21 cellular contexts compared by ENCODE assay signal in the genomic region with DNA sequence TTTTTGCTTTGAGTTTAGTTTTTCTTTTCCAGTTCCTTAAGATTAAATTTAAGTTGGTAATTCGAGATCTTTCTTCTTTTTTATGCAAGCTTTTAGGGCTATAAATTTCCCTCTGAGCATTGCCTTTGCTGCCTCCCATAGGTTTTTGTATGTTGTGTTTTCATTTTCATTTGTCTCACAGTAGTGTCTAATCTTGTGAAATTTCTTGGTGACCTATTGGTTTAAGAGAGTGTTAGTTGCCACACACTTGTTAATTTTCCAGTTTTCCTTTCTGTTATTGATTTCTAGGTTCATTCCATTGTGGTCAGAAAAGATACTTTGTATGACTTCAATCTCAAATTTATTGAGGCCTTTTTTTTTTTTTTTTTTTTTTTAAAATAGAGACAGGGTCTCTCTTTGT. TPM values are rescaled to one million over a fixed set of nuclear protein-coding genes. Genes with fewer than 3 reads are reported as not detected.
DNase-seq lines count a peak whose midpoint lies in the region; ATAC-seq and TF ChIP-seq lines count a peak whose summit lies in the region.
"Had no signal": no experiment of that assay in that cellular context is flagged by ENCODE, and none has a peak within 500 bp of the region (broad histone marks: within the 10 kb centered on the region; RNA-seq: fewer than 3 reads in every experiment).

No MANE protein-coding gene starts in this region.

- H3K36me3 Mint-ChIP-seq in activated T-cell treated with anti-CD3 and anti-CD28 coated beads, Interleukin-2, amount 50 U/mL, for 4 hours (ENCODE audit: insufficient read depth): peaks cover 26% of the 10 kb centered on the region
- H3K36me3 Mint-ChIP-seq in H9 (ENCODE audit: insufficient read depth in 1 of 3, low read depth in 3 of 3): peaks cover 10 to 17% (median 16%) of the 10 kb centered on the region in 3 experiments; a peak in 6 of 7 replicates
- H3K36me3 Mint-ChIP-seq in stimulated activated effector memory CD8-positive, alpha-beta T cell treated with anti-CD3 and anti-CD28 coated beads, Interleukin-12 subunit alpha, Interleukin-12 subunit beta, amount 100 ng/mL, for 72 hours: peaks cover 21% of the 10 kb centered on the region

- no peak overlapping the region for H4K91ac ChIP-seq in H9 (ENCODE audit: insufficient read length, low read depth, low read length)

- H3K4me1 ChIP-seq in H9 (ENCODE audit: insufficient read depth, low read length) (peaks cover 3% of the 10 kb centered on the region; the same call in 1 of the 2 replicates), adipocyte (ENCODE audit: control insufficient read depth, insufficient read depth, low read length) (peaks cover 43% of the 10 kb centered on the region), Peyer's patch (peaks cover 0 to 7% (median 2%) of the 10 kb centered on the region in 4 donors)
- H3K4me1 ChIP-seq: testis had no signal

- H3K79me1 ChIP-seq in H9 (ENCODE audit: insufficient read depth, low read depth, low read length, poor library complexity, severe bottlenecking): no peaks in the 10 kb centered on the region

- H3K27ac Mint-ChIP-seq in H9: peak overlapping the region; percentile 2 to 35 (median 10); a peak in 4 of 7 replicates
- H3K27ac Mint-ChIP-seq in stimulated activated effector memory CD8-positive, alpha-beta T cell treated with anti-CD3 and anti-CD28 coated beads, Interleukin-12 subunit alpha, Interleukin-12 subunit beta, amount 100 ng/mL, for 72 hours: peak overlapping the region; percentile 7
- H3K27ac Mint-ChIP-seq: activated CD8-positive, alpha-beta memory T cell treated with anti-CD3 and anti-CD28 coated beads, Interleukin-2, amount 10 ng/mL, durations not matched to agents 7 days and 5 days; brain had no signal

- H3K4ac ChIP-seq in H9 (ENCODE audit: low read depth, low read length): no peak overlapping the region

- H3K27me3 ChIP-seq in H9 (ENCODE audit: insufficient read depth, low read length): no peaks in the 10 kb centered on the region
- no peaks in the 10 kb centered on the region for H3K27me3 ChIP-seq in adipocyte (replicated peaks; ENCODE audit: control insufficient read depth, insufficient read depth, low read length)
- H3K27me3 ChIP-seq in Peyer's patch: no peaks in the 10 kb centered on the region
- H3K27me3 ChIP-seq: left lung, pancreas, testis had no signal

- H3K36me3 ChIP-seq in adipocyte (ENCODE audit: control insufficient read depth, insufficient read depth, low read length, severe bottlenecking) (peaks cover 20% of the 10 kb centered on the region), Peyer's patch (peaks cover 0 to 4% (median 0%) of the 10 kb centered on the region in 3 donors)
- H3K36me3 ChIP-seq: pancreas had no signal

- H2BK20ac ChIP-seq in H9 (ENCODE audit: low read depth, low read length, poor library complexity, severe bottlenecking): no peak overlapping the region

- no peak overlapping the region for H2BK15ac ChIP-seq in H9 (ENCODE audit: low read depth, low read length)

- no peaks in the 10 kb centered on the region for H3K27me3 Mint-ChIP-seq in activated T-cell treated with anti-CD3 and anti-CD28 coated beads, Interleukin-2, amount 50 U/mL, for 4 hours (ENCODE audit: low read depth)
- H3K27me3 Mint-ChIP-seq in H9 (ENCODE audit: low read depth): no peaks in the 10 kb centered on the region
- H3K27me3 Mint-ChIP-seq: activated CD8-positive, alpha-beta memory T cell treated with anti-CD3 and anti-CD28 coated beads, Interleukin-2, amount 10 ng/mL, durations not matched to agents 7 days and 5 days; brain had no signal

- H3K79me2 ChIP-seq in H9 (ENCODE audit: insufficient read depth, low read length): no peaks in the 10 kb centered on the region; the same call in 1 of the 2 replicates

- H3T11ph ChIP-seq in H9 (ENCODE audit: low read length): no peak overlapping the region

- DNase-seq in activated T-cell treated with anti-CD3 and anti-CD28 coated beads, Interleukin-2, amount 50 U/mL, for 4 hours: no peak
- DNase-seq in activated T-cell treated with anti-CD3 and anti-CD28 coated beads for 4 hours: no peak
- no peak for DNase-seq in H9
- no peak for DNase-seq in adipocyte (ENCODE audit: low read depth)
- DNase-seq in stimulated activated effector memory CD8-positive, alpha-beta T cell treated with anti-CD3 and anti-CD28 coated beads, Interleukin-12 subunit alpha, Interleukin-12 subunit beta, amount 100 ng/mL, for 72 hours (ENCODE audit: low spot score in 2 of 2): no peak
- DNase-seq in NCI-H187 treated with DMSO at 0.1 percent for 48 hours (lab: John Stamatoyannopoulos, UW): no peak
- DNase-seq in stimulated activated CD4-positive, alpha-beta T cell treated with anti-CD3 and anti-CD28 coated beads, Interleukin-2, amount 100 ng/mL, for 48 hours: no peak
- DNase-seq in Peyer's patch: no peak
- DNase-seq: activated CD8-positive, alpha-beta memory T cell treated with anti-CD3 and anti-CD28 coated beads, Interleukin-2, amount 10 ng/mL, durations not matched to agents 7 days and 5 days; activated naive CD4-positive, alpha-beta T cell treated with anti-CD3 and anti-CD28 coated beads, Interleukin-2, amount 50 U/mL, for 16 hours; dermis blood vessel endothelial cell; DMS 273 treated with DMSO at 0.1 percent for 48 hours; KBM-7; left lung; NCI-H1092 treated with DMSO at 0.1 percent for 48 hours; pancreas; testis had no signal

- ATAC-seq in activated T-cell treated with anti-CD3 and anti-CD28 coated beads, Interleukin-2, amount 50 U/mL, for 4 hours: no peak
- no peak for ATAC-seq in stimulated activated effector memory CD8-positive, alpha-beta T cell treated with anti-CD3 and anti-CD28 coated beads, Interleukin-12 subunit alpha, Interleukin-12 subunit beta, amount 100 ng/mL, for 72 hours
- ATAC-seq: activated CD8-positive, alpha-beta memory T cell treated with anti-CD3 and anti-CD28 coated beads, Interleukin-2, amount 10 ng/mL, durations not matched to agents 7 days and 5 days; left lung; Panc1; pancreas had no signal

- no peak overlapping the region for H2BK120ac ChIP-seq in H9 (ENCODE audit: low read depth, low read length, poor library complexity, severe bottlenecking)

- no peak overlapping the region for H3K14ac ChIP-seq in H9 (ENCODE audit: insufficient read depth, low read length)

- no peaks in the 10 kb centered on the region for H3K23me2 ChIP-seq in H9 (ENCODE audit: insufficient read length, low read depth, low read length, poor library complexity, severe bottlenecking)

- H3K4me3 Mint-ChIP-seq in activated T-cell treated with anti-CD3 and anti-CD28 coated beads, Interleukin-2, amount 50 U/mL, for 4 hours: peak overlapping the region; percentile 41
- H3K4me3 Mint-ChIP-seq in H9: no peak overlapping the region
- H3K4me3 Mint-ChIP-seq in stimulated activated effector memory CD8-positive, alpha-beta T cell treated with anti-CD3 and anti-CD28 coated beads, Interleukin-12 subunit alpha, Interleukin-12 subunit beta, amount 100 ng/mL, for 72 hours: peak overlapping the region; percentile 9
- H3K4me3 Mint-ChIP-seq: activated CD8-positive, alpha-beta memory T cell treated with anti-CD3 and anti-CD28 coated beads, Interleukin-2, amount 10 ng/mL, durations not matched to agents 7 days and 5 days; brain had no signal

- no peak overlapping the region for H4K5ac ChIP-seq in H9 (ENCODE audit: insufficient read length, low read depth, low read length)

- H3K23ac ChIP-seq in H9 (ENCODE audit: insufficient read length, low read depth, low read length): no peak overlapping the region

- H4K8ac ChIP-seq in H9 (replicated peaks; ENCODE audit: insufficient read length, low read depth, low read length): no peak overlapping the region

- TF ChIP-seq CTCF in H9 (conservative IDR thresholded peaks at IDR 0.05) (no peak), Peyer's patch (IDR thresholded peaks at IDR 0.05) (no peak)

- no peaks in the 10 kb centered on the region for H4K20me1 ChIP-seq in H9 (ENCODE audit: control insufficient read depth, insufficient read depth, insufficient read length)

- no peak overlapping the region for H2AK5ac ChIP-seq in H9 (ENCODE audit: insufficient read length, low read length)

- TF ChIP-seq POLR2A in Peyer's patch (IDR thresholded peaks at IDR 0.05): no peak

- H3K9me3 ChIP-seq in H9 (ENCODE audit: control insufficient read depth, low read depth, low read length): no peaks in the 10 kb centered on the region
- H3K9me3 ChIP-seq in adipocyte (ENCODE audit: control insufficient read depth, low read length): peaks cover 9% of the 10 kb centered on the region
- no peaks in the 10 kb centered on the region for H3K9me3 ChIP-seq in Peyer's patch
- H3K9me3 ChIP-seq: left lung, pancreas, testis had no signal

- no CpG with 5 or more reads among the region's 1 CpG for WGBS in H9 (ENCODE audit: extremely low coverage, insufficient read length, low lambda C conversion rate)

- H3K56ac ChIP-seq in H9 (ENCODE audit: insufficient read length, low read depth, low read length): no peak overlapping the region

- H3K27ac ChIP-seq in H9 (ENCODE audit: insufficient read length, low read depth, low read length): no peak overlapping the region
- H3K27ac ChIP-seq in Peyer's patch: no peak overlapping the region
- H3K27ac ChIP-seq: pancreas, testis, VCaP had no signal

- H2AFZ ChIP-seq in H9 (ENCODE audit: low read length): no peak overlapping the region

- H3K9ac ChIP-seq in H9 (ENCODE audit: extremely low read depth, insufficient read length, low read length) (no peak overlapping the region), adipocyte (ENCODE audit: low read length) (peak overlapping the region; percentile 32)

- peaks cover 70% of the 10 kb centered on the region for H3K4me1 Mint-ChIP-seq in activated T-cell treated with anti-CD3 and anti-CD28 coated beads, Interleukin-2, amount 50 U/mL, for 4 hours (ENCODE audit: low read depth)
- peaks cover 26 to 33% of the 10 kb centered on the region in 2 experiments for H3K4me1 Mint-ChIP-seq in H9
- H3K4me1 Mint-ChIP-seq in stimulated activated effector memory CD8-positive, alpha-beta T cell treated with anti-CD3 and anti-CD28 coated beads, Interleukin-12 subunit alpha, Interleukin-12 subunit beta, amount 100 ng/mL, for 72 hours: peaks cover 72% of the 10 kb centered on the region

- H3K18ac ChIP-seq in H9 (ENCODE audit: insufficient read length, low read depth, low read length): no peak overlapping the region

- H3K9me3 Mint-ChIP-seq in activated T-cell treated with anti-CD3 and anti-CD28 coated beads, Interleukin-2, amount 50 U/mL, for 4 hours: no peaks in the 10 kb centered on the region
- peaks cover 0 to 7% of the 10 kb centered on the region in 2 experiments; a peak in 3 of 5 replicates for H3K9me3 Mint-ChIP-seq in H9
- peaks cover 2% of the 10 kb centered on the region for H3K9me3 Mint-ChIP-seq in stimulated activated effector memory CD8-positive, alpha-beta T cell treated with anti-CD3 and anti-CD28 coated beads, Interleukin-12 subunit alpha, Interleukin-12 subunit beta, amount 100 ng/mL, for 72 hours

- H3K4me3 ChIP-seq in adipocyte (ENCODE audit: low read length) (peak overlapping the region; percentile 9), Peyer's patch (no peak overlapping the region)
- H3K4me3 ChIP-seq: left lung, pancreas, testis had no signal

- H2BK12ac ChIP-seq in H9 (ENCODE audit: insufficient read length, low read depth, low read length): no peak overlapping the region

- no peak overlapping the region for H2BK5ac ChIP-seq in H9 (ENCODE audit: insufficient read length, low read length)

- H3K4me2 ChIP-seq in H9 (ENCODE audit: insufficient read depth, insufficient read length, low read length): no peak overlapping the region

RNA-seq across cellular contexts. Expression of gene IL20RB, which starts 18.3 kb away (rescaled TPM):
- total RNA-seq in activated T-cell treated with anti-CD3 and anti-CD28 coated beads, Interleukin-2, amount 50 U/mL, for 4 hours: 1 to 10 TPM; 1.0 to 1.5 (median 1.1) TPM
- total RNA-seq in H9 (2021) (1.5 TPM in 2 replicates), Peyer's patch (1 to 10 TPM in 2 of 4 donors, under 1 TPM in 2; 0.54 to 1.7 (median 0.81) TPM)
- total RNA-seq: epithelial cell of proximal tubule had no signal

Comparison
In these comparisons a context has a peak if more than half of its experiments do, and no peak if none do; other contexts are left out.
1. H3K4me3 Mint-ChIP-seq: peak in activated T-cell treated with anti-CD3 and anti-CD28 coated beads, Interleukin-2, amount 50 U/mL, for 4 hours (single experiment) and stimulated activated effector memory CD8-positive, alpha-beta T cell treated with anti-CD3 and anti-CD28 coated beads, Interleukin-12 subunit alpha, Interleukin-12 subunit beta, amount 100 ng/mL, for 72 hours (single experiment); none in H9 (0 of 2).